In genomic region chr15:72475674-72476073, GRCh38 we compare ENCODE assay signal across 8 cellular contexts. TPM values are rescaled to one million over a fixed set of nuclear protein-coding genes. Genes with fewer than 3 reads are reported as not detected.
DNase-seq lines count a peak whose midpoint lies in the region; ATAC-seq and TF ChIP-seq lines count a peak whose summit lies in the region.

No MANE protein-coding gene starts in this region.

- TF ChIP-seq CTCF in GM12875 (IDR thresholded peaks at IDR 0.05; ENCODE audit: borderline replicate concordance, insufficient read depth, low read depth, low read length) (no peak), WI38 (IDR thresholded peaks at IDR 0.05; ENCODE audit: low read depth, low read length) (no peak), foreskin fibroblast (IDR thresholded peaks at IDR 0.05; ENCODE audit: low read depth, low read length) (no peak), gastrocnemius medialis (IDR thresholded peaks at IDR 0.05 in 4 of 5, conservative IDR thresholded peaks at IDR 0.05 in 1 of 5) (no peak)

- peak overlapping the region; percentile 98 to 100 (median 99) for H3K27ac ChIP-seq in gastrocnemius medialis

- H3K9me3 ChIP-seq in gastrocnemius medialis, result no peaks in the 10 kb centered on the region

- peaks cover 0 to 9% of the 10 kb centered on the region in 2 donors for H3K36me3 ChIP-seq in gastrocnemius medialis

- H3K27me3 ChIP-seq in gastrocnemius medialis, result no peaks in the 10 kb centered on the region

- H3K4me3 ChIP-seq in GM12875 (ENCODE audit: low read depth, low read length), result peak overlapping the region; percentile 97
- peak overlapping the region; percentile 86 for H3K4me3 ChIP-seq in WI38 (ENCODE audit: low read depth, low read length)
- peak overlapping the region; percentile 68 to 69 for H3K4me3 ChIP-seq in foreskin fibroblast (ENCODE audit: low read depth in 1 of 2, low read length in 2 of 2)
- H3K4me3 ChIP-seq in gastrocnemius medialis, result peak overlapping the region; percentile 86 to 88 (median 86)

- no peak for TF ChIP-seq POLR2A in gastrocnemius medialis (IDR thresholded peaks at IDR 0.05)

- peaks cover 48 to 53% of the 10 kb centered on the region in 2 donors for H3K4me1 ChIP-seq in gastrocnemius medialis

- ATAC-seq in gastrocnemius medialis, result no peak
- ATAC-seq in GM18858 (IDR thresholded peaks at IDR 0.05; ENCODE audit: unreplicated experiment), result no peak

- intact Hi-C loops in gastrocnemius medialis (cut with DNase I; ENCODE audit: low total_unique reads), result loop anchor here (1.0 kb wide), 1 partner anchor 243 kb away; no protein-coding TSS in a partner anchor

- in situ Hi-C loops in gastrocnemius medialis (cut with MboI; ENCODE audit: low sequenced_read_pairs in 4 of 4), result loop anchor here in 2 of 4 donors (10.0 to 25.0 kb wide), 3 partner anchors 101 to 212 kb away; partner anchors contain the start of genes BBS4 (in 1 of the 2), HEXA (in 1 of the 2) and HIGD2B (in 1 of the 2)

- no peak for DNase-seq in foreskin fibroblast
- DNase-seq in gastrocnemius medialis, result no peak
- DNase-seq in NCI-H1436 treated with DMSO at 0.1 percent for 48 hours (lab: John Stamatoyannopoulos, UW), result no peak
- DNase-seq in NCI-H2107 treated with DMSO at 0.1 percent for 48 hours (lab: John Stamatoyannopoulos, UW; ENCODE audit: unreplicated experiment), result no peak
- no peak for DNase-seq in NCI-H446 treated with DMSO at 0.1 percent for 48 hours (lab: John Stamatoyannopoulos, UW)

RNA-seq across cellular contexts. Expression of gene ARIH1, which starts 1.5 kb away (rescaled TPM):
- total RNA-seq in gastrocnemius medialis, result 10 to 100 TPM; 46.3 to 85.6 (median 68.3) TPM
